Comparison of ENCODE assay signal across 21 cellular contexts in the genomic region with DNA sequence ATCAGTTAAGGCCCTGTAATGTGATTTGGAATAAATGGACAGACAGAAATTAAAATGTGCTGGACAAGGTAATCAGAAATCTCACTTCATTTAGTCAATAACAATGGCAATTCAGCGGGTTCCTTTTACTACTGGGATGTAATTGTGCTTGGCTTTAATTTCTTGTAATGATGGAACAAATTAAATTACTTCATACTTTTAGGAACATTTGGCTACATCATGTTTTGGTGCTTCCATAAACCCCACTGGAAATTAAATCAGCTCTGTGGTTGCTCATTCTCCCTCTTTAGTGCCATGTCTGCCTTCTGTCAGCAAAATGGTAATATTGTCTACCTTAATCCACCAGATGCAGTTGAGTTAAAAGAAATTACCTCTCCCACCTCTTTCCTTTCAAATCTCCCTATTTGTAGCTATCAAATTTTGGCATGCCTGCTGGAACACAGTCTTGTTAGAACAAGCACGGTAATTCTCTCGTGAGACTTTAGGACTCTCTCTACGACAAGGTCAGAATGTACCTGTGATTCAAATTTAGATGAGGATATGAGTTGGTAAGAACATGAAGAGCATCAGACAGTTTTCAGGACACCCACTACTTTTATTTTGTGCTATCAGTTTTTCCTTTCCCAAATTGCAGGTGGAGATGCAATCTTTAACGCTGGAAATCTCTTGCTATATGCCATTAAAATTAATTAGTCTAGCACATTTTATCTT.
A peak's percentile ranks its signal among the peaks of the same experiment; 100 is the strongest.
DNase-seq lines count a peak whose midpoint lies in the region; ATAC-seq and TF ChIP-seq lines count a peak whose summit lies in the region.
"Had no signal": no experiment of that assay in that cellular context is flagged by ENCODE, and none has a peak within 500 bp of the region (broad histone marks: within the 10 kb centered on the region; RNA-seq: fewer than 3 reads in every experiment).

No MANE protein-coding gene starts in this region.

- TF ChIP-seq CTCF in foreskin keratinocyte (conservative IDR thresholded peaks at IDR 0.05) = no peak

- H3K27me3 ChIP-seq in foreskin keratinocyte = no peaks in the 10 kb centered on the region
- H3K27me3 ChIP-seq: BLaER1 treated with 17β-estradiol and CSF1 and Interleukin-3, amounts not matched to agents 10 nM and 100 nM had no signal

- peak; percentile 34 for ATAC-seq in activated T-helper 17 cell treated with anti-CD3 and anti-CD28 coated beads, Interleukin-2, amount 50 U/mL, for 72 hours (replicated peaks)
- no peak for ATAC-seq in foreskin keratinocyte
- ATAC-seq in HG02870 (IDR thresholded peaks at IDR 0.05; ENCODE audit: unreplicated experiment) = no peak
- ATAC-seq: GM12878, GM23338, HCT116 had no signal

- H3K27me3 Mint-ChIP-seq in activated T-helper 17 cell treated with anti-CD3 and anti-CD28 coated beads, Interleukin-2, amount 50 U/mL, for 72 hours = no peaks in the 10 kb centered on the region
- H3K27me3 Mint-ChIP-seq: B cell; CD4-positive, alpha-beta T cell had no signal

- peaks cover 4% of the 10 kb centered on the region for H3K4me1 ChIP-seq in foreskin keratinocyte

- H3K27ac Mint-ChIP-seq in activated T-helper 17 cell treated with anti-CD3 and anti-CD28 coated beads, Interleukin-2, amount 50 U/mL, for 72 hours = no peak overlapping the region
- H3K27ac Mint-ChIP-seq: B cell; CD14-positive monocyte; CD4-positive, alpha-beta T cell; GM23338; H9 had no signal

- no peaks in the 10 kb centered on the region for H3K36me3 Mint-ChIP-seq in activated T-helper 17 cell treated with anti-CD3 and anti-CD28 coated beads, Interleukin-2, amount 50 U/mL, for 72 hours (ENCODE audit: low read depth)

- no peak overlapping the region for H3K27ac ChIP-seq in foreskin keratinocyte
- H3K27ac ChIP-seq: BLaER1 treated with 17β-estradiol and CSF1 and Interleukin-3, amounts not matched to agents 10 nM and 100 nM had no signal

- no peaks in the 10 kb centered on the region for H3K9me3 Mint-ChIP-seq in activated T-helper 17 cell treated with anti-CD3 and anti-CD28 coated beads, Interleukin-2, amount 50 U/mL, for 72 hours
- H3K9me3 Mint-ChIP-seq: CD14-positive monocyte; CD4-positive, alpha-beta T cell; CD8-positive, alpha-beta memory T cell; GM23338; H9 had no signal

- DNase-seq in NCI-H2171 treated with DMSO at 0.1 percent for 48 hours (lab: John Stamatoyannopoulos, UW) = peak; percentile 1
- DNase-seq in NCI-H2171 (lab: John Stamatoyannopoulos, UW) = no peak
- DNase-seq in Ammon's horn (ENCODE audit: low spot score) = peak; percentile 11
- DNase-seq in SK-N-DZ (ENCODE audit: low spot score) = peak; percentile 92
- DNase-seq in foreskin keratinocyte = no peak
- DNase-seq: 8988T; CD4-positive, alpha-beta T cell; CD8-positive, alpha-beta memory T cell; DMS 273 treated with DMSO at 0.1 percent for 48 hours; DMS79; EL; GDM1; H9 had no signal

- no peak overlapping the region for H3K4me3 Mint-ChIP-seq in activated T-helper 17 cell treated with anti-CD3 and anti-CD28 coated beads, Interleukin-2, amount 50 U/mL, for 72 hours
- H3K4me3 Mint-ChIP-seq: B cell; CD14-positive monocyte; CD4-positive, alpha-beta T cell; CD8-positive, alpha-beta memory T cell; GM23338; H9 had no signal

- H3K4me1 Mint-ChIP-seq in activated T-helper 17 cell treated with anti-CD3 and anti-CD28 coated beads, Interleukin-2, amount 50 U/mL, for 72 hours = no peaks in the 10 kb centered on the region
- H3K4me1 Mint-ChIP-seq: B cell; CD14-positive monocyte; CD8-positive, alpha-beta memory T cell had no signal

Comparison
In these comparisons a context has a peak if more than half of its experiments do, and no peak if none do; other contexts are left out.
1. DNase-seq: peak in NCI-H2171 treated with DMSO at 0.1 percent for 48 hours (single experiment), Ammon's horn (single experiment) and SK-N-DZ (single experiment); none in NCI-H2171 (single experiment) and foreskin keratinocyte (0 of 2).